Comparison of ENCODE assay signal across 20 cellular contexts in genomic region chr10:15751048-15751447, GRCh38. TPM values are rescaled to one million over a fixed set of nuclear protein-coding genes. Genes with fewer than 3 reads are reported as not detected.
A peak's percentile ranks its signal among the peaks of the same experiment; 100 is the strongest.
DNase-seq lines count a peak whose midpoint lies in the region; ATAC-seq and TF ChIP-seq lines count a peak whose summit lies in the region.
"Had no signal": no experiment of that assay in that cellular context is flagged by ENCODE, and none has a peak within 500 bp of the region (broad histone marks: within the 10 kb centered on the region; RNA-seq: fewer than 3 reads in every experiment).

No MANE protein-coding gene starts in this region.

- intact Hi-C loops in Right ventricle myocardium inferior (cut with DNase I) (no loop called here), Right ventricle myocardium superior (cut with DNase I) (no loop called here)

- TF ChIP-seq CTCF in fibroblast of mammary gland (conservative IDR thresholded peaks at IDR 0.05; ENCODE audit: control insufficient read depth, insufficient read depth, low read depth, low read length): no peak

- H3K4me3 ChIP-seq in fibroblast of mammary gland (ENCODE audit: control insufficient read depth, low read depth, low read length): no peak overlapping the region
- no peak overlapping the region for H3K4me3 ChIP-seq in H7 (ENCODE audit: insufficient read depth, low read depth, low read length)
- H3K4me3 ChIP-seq: A549 had no signal

- ATAC-seq in Right ventricle myocardium inferior (peak; percentile 65), Right ventricle myocardium superior (ENCODE audit: poor library complexity) (no peak), GM21717 (IDR thresholded peaks at IDR 0.05; ENCODE audit: unreplicated experiment) (peak; percentile 74), GM18907 (IDR thresholded peaks at IDR 0.05; ENCODE audit: unreplicated experiment) (no peak)
- ATAC-seq: A549 had no signal

- H3K27me3 ChIP-seq in H7 (ENCODE audit: control insufficient read depth, insufficient read depth, low read length): no peaks in the 10 kb centered on the region
- H3K27me3 ChIP-seq: BE2C had no signal

- H3K36me3 ChIP-seq in H7 (replicated peaks; ENCODE audit: control insufficient read depth, insufficient read depth, low read length): no peaks in the 10 kb centered on the region
- H3K36me3 ChIP-seq: BE2C had no signal

- DNase-seq in Right ventricle myocardium inferior (ENCODE audit: missing footprints) (no peak), Right ventricle myocardium superior (no peak), fibroblast of mammary gland (ENCODE audit: low read depth) (peak; percentile 13), H7 (no peak), RPMI8226 (no peak)
- DNase-seq: BE2C; C1 segment of cervical spinal cord; CD4-positive, CD25-positive, alpha-beta regulatory T cell; CD8-positive, alpha-beta memory T cell; COR-L47; DMS 273 treated with DMSO at 0.1 percent for 48 hours; DMS53; DND-41; EL; GOT3; H9 had no signal

RNA-seq across cellular contexts. Expression of gene ITGA8, which starts 31.3 kb away (rescaled TPM):
- 1.7 TPM for total RNA-seq in Right ventricle myocardium inferior
- total RNA-seq in Right ventricle myocardium superior: 1.1 TPM
- total RNA-seq in H7 (2014; rRNA removed; shearing (Covaris generic)): 0.03 TPM in 1 of 2 replicates, not detected in the other
- total RNA-seq: CD4-positive, CD25-positive, alpha-beta regulatory T cell; CD8-positive, alpha-beta memory T cell; H9; HT1080 had no signal

Comparison
In these comparisons a context has a peak if more than half of its experiments do, and no peak if none do; other contexts are left out.
1. ATAC-seq: peak in Right ventricle myocardium inferior (single experiment) and GM21717 (single experiment); none in Right ventricle myocardium superior (single experiment) and GM18907 (single experiment).